2 cellular contexts compared by ENCODE assay signal in the genomic region with DNA sequence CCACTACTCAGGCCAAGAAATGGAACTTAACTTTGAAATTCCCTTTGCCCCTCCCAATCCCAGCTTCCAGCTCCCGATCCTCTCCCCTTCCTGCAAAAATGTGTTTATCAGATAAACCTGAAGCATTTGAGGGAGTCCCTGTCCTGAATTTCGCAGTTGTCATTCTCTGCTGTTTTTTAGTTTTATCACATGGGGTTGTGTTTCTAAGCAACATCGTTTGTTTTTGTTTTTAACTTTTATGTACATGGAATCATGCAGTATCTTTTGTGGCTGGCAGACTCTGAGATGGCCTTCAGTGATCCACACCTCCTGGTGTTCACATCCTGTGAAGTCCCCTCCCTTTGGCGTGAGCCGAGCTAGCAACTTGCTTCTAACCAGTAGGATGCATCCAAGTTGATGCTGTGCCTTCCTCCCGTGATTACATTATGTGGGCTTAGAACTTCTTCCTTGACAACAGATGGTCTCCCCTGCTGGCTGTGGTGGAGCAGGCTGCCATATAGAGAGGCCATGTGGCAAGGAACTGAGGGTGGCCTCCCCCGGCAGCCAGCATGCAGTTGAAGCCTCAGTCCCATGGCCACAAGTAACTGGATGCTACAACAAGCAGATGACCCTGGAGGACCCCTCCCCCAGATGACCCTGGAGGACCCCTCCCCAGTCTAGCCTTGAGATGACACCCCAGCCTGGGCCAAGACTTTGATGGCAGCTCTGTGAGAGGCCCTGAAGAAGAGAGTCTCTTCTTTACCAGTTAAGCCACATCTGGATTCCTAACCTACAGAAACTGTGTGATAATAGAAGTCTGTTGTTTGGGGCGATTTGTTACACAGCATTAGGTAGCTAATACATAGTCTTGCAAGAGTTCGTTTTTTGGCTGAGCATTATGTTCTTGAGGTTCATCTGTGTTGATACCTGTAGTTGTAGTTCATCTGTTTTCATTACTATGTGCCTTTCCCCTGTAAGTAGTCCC.
TF ChIP-seq lines count a peak whose summit lies in the region.

No MANE protein-coding gene starts in this region.

TF ChIP-seq in SK-N-SH, 30 proteins besides CTCF, POLR2A, EP300 and RAD21 (continued from another document):
- TF ChIP-seq, protein P1, sequence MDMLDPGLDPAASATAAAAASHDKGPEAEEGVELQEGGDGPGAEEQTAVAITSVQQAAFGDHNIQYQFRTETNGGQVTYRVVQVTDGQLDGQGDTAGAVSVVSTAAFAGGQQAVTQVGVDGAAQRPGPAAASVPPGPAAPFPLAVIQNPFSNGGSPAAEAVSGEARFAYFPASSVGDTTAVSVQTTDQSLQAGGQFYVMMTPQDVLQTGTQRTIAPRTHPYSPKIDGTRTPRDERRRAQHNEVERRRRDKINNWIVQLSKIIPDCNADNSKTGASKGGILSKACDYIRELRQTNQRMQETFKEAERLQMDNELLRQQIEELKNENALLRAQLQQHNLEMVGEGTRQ (IDR thresholded peaks at IDR 0.05; ENCODE audit: borderline replicate concordance, low read depth, low read length), result no peak

TF ChIP-seq in SK-N-SH treated with all-trans-retinoic acid at 6 μM for 48 hours, 23 proteins besides CTCF, POLR2A, EP300 and RAD21 (continued from another document):
- TF ChIP-seq, protein P2, sequence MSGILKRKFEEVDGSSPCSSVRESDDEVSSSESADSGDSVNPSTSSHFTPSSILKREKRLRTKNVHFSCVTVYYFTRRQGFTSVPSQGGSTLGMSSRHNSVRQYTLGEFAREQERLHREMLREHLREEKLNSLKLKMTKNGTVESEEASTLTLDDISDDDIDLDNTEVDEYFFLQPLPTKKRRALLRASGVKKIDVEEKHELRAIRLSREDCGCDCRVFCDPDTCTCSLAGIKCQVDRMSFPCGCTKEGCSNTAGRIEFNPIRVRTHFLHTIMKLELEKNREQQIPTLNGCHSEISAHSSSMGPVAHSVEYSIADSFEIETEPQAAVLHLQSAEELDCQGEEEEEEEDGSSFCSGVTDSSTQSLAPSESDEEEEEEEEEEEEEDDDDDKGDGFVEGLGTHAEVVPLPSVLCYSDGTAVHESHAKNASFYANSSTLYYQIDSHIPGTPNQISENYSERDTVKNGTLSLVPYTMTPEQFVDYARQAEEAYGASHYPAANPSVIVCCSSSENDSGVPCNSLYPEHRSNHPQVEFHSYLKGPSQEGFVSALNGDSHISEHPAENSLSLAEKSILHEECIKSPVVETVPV (CRISPR knock-in tag; IDR thresholded peaks at IDR 0.05), result no peak
- TF ChIP-seq GLIS3 (CRISPR knock-in tag; IDR thresholded peaks at IDR 0.05) (no peak), ESRRG (CRISPR knock-in tag; IDR thresholded peaks at IDR 0.05) (no peak)
TF ChIP-seq in SK-N-SH treated with all-trans-retinoic acid at 6 μM for 48 hours: peak in this region for 0.
